1 cellular context compared by ENCODE assay signal in the genomic region with DNA sequence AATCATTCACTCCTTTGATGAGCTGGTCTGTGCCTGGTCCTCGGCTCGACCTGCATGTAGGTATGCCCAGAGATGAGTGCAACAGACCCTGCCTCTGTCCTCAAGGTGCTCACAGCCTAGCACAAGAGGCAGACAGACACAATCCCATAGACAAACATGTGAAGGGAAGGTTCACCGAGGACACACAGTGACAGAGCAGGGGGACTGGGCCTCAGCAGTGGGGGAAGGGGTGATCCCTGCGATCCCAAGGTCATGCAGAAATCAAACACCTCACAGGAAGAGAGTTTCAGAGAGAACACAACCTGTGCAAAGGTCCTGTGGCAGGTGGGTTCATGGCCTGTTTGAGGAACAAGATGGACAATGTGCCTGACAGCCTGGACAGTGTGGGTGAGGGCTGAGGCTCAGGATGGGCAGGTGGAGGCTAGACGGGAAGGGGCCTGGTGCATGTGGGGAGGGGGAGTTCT.
TF ChIP-seq lines count a peak whose summit lies in the region.

No MANE protein-coding gene starts in this region.

TF ChIP-seq in K562, 482 proteins besides CTCF, POLR2A, EP300 and RAD21:
- TF ChIP-seq SMARCA5 (IDR thresholded peaks at IDR 0.05) (0 out of 2 replicates have a peak, but pooled peaks have one; percentile 42), PTBP1 (IDR thresholded peaks at IDR 0.05; ENCODE audit: low read depth, low read length) (0 out of 2 replicates have a peak, but pooled peaks have one; percentile 19), CHD4 (IDR thresholded peaks at IDR 0.05; ENCODE audit: insufficient read depth, insufficient replicate concordance, low read depth, low read length, poor library complexity, severe bottlenecking) (no peak), RBM25 (IDR thresholded peaks at IDR 0.05; ENCODE audit: low read depth, low read length, severe bottlenecking) (peak; percentile 61), BCOR (IDR thresholded peaks at IDR 0.05) (peak; percentile 26; the same call in 1 of the 2 replicates)
